8 cellular contexts compared by ENCODE assay signal in genomic region chr11:20355221-20356219, GRCh38. TPM values are rescaled to one million over a fixed set of nuclear protein-coding genes. Genes with fewer than 3 reads are reported as not detected.
A peak's percentile ranks its signal among the peaks of the same experiment; 100 is the strongest.
DNase-seq lines count a peak whose midpoint lies in the region; ATAC-seq and TF ChIP-seq lines count a peak whose summit lies in the region.

No MANE protein-coding gene starts in this region.

- ATAC-seq in GM19351 (IDR thresholded peaks at IDR 0.05; ENCODE audit: unreplicated experiment) = peak; percentile 91
- peak; percentile 83 for ATAC-seq in HG03139 (IDR thresholded peaks at IDR 0.05; ENCODE audit: unreplicated experiment)

- no peaks in the 10 kb centered on the region for H3K79me2 ChIP-seq in OCI-LY3 (ENCODE audit: low read length)

- H3K9ac ChIP-seq in OCI-LY3 (ENCODE audit: low read length) = no peak overlapping the region

- no peak overlapping the region for H3K4me2 ChIP-seq in OCI-LY3 (ENCODE audit: low read length)

- no peak overlapping the region for H3K27ac ChIP-seq in OCI-LY3 (ENCODE audit: low read length)
- no peak overlapping the region for H3K27ac ChIP-seq in tibial nerve

- TF ChIP-seq CTCF in OCI-LY3 (IDR thresholded peaks at IDR 0.05; ENCODE audit: low read depth, low read length) (peak; percentile 52), astrocyte of the spinal cord (IDR thresholded peaks at IDR 0.05; ENCODE audit: low read depth, low read length) (peak; percentile 77), tibial nerve (IDR thresholded peaks at IDR 0.05) (peak; percentile 31 to 56 (median 42))

- H3K4me3 ChIP-seq in OCI-LY3 (ENCODE audit: low read length) (no peak overlapping the region), astrocyte of the spinal cord (ENCODE audit: low read depth, low read length) (no peak overlapping the region), tibial nerve (no peak overlapping the region)

- no peak for TF ChIP-seq POLR2A in tibial nerve (IDR thresholded peaks at IDR 0.05)

- no peaks in the 10 kb centered on the region for H3K27me3 ChIP-seq in OCI-LY3 (ENCODE audit: low read depth, low read length)
- H3K27me3 ChIP-seq in tibial nerve = peaks cover 0 to 3% of the 10 kb centered on the region in 2 donors

- no peak for TF ChIP-seq EP300 in tibial nerve (IDR thresholded peaks at IDR 0.05)

- 53 to 59% methylated on average over 12 of the region's 12 CpGs for WGBS in tibial nerve, 2 donors

- H3K4me1 ChIP-seq in OCI-LY3 (ENCODE audit: low read length) (peaks cover 5% of the 10 kb centered on the region), tibial nerve (peaks cover 0 to 5% (median 0%) of the 10 kb centered on the region in 4 donors)

- DNase-seq in DMS114 treated with DMSO at 0.1 percent for 48 hours (lab: John Stamatoyannopoulos, UW; ENCODE audit: unreplicated experiment) (peak; percentile 15), astrocyte of the spinal cord (ENCODE audit: low read depth, low spot score) (peak; percentile 58), kidney glomerular epithelial cell (lab: John Stamatoyannopoulos, UW) (peak; percentile 20), tibial nerve (ENCODE audit: low spot score in 2 of 2) (no peak), retina (no peak)

- H2AFZ ChIP-seq in OCI-LY3 (ENCODE audit: low read depth, low read length) = no peak overlapping the region

- in situ Hi-C loops in astrocyte of the spinal cord (cut with HindIII; ENCODE audit: low sequenced_read_pairs) = loop anchor here (25.0 kb wide), 1 partner anchor 218 kb away; no protein-coding TSS in a partner anchor

- H3K9me3 ChIP-seq in OCI-LY3 (ENCODE audit: insufficient read depth, low read length) (no peaks in the 10 kb centered on the region), tibial nerve (no peaks in the 10 kb centered on the region)

- H3K36me3 ChIP-seq in OCI-LY3 (replicated peaks; ENCODE audit: low read depth, low read length) = no peaks in the 10 kb centered on the region
- H3K36me3 ChIP-seq in tibial nerve = no peaks in the 10 kb centered on the region

- no peaks in the 10 kb centered on the region for H4K20me1 ChIP-seq in OCI-LY3 (ENCODE audit: insufficient read depth, low read length)

RNA-seq across cellular contexts. Expression of gene HTATIP2, which starts 8.0 kb away (rescaled TPM):
- 10 to 100 TPM; 19.3 to 37.1 (median 28.5) TPM for total RNA-seq in tibial nerve

RNA-seq across cellular contexts. Expression of gene PRMT3, which starts 32.0 kb away (rescaled TPM):
- 10 to 100 TPM; 17.8 to 29.4 (median 22.1) TPM for total RNA-seq in tibial nerve

Comparison
In these comparisons a context has a peak if more than half of its experiments do, and no peak if none do; other contexts are left out.
1. DNase-seq: peak in DMS114 treated with DMSO at 0.1 percent for 48 hours (single experiment), astrocyte of the spinal cord (single experiment) and kidney glomerular epithelial cell (single experiment); none in tibial nerve (0 of 2) and retina (single experiment).
2. Peak in every context shown above with its lines, with median percentiles within 50 percentile points of each other: CTCF ChIP-seq.